8 cellular contexts compared by ENCODE assay signal in the genomic region with DNA sequence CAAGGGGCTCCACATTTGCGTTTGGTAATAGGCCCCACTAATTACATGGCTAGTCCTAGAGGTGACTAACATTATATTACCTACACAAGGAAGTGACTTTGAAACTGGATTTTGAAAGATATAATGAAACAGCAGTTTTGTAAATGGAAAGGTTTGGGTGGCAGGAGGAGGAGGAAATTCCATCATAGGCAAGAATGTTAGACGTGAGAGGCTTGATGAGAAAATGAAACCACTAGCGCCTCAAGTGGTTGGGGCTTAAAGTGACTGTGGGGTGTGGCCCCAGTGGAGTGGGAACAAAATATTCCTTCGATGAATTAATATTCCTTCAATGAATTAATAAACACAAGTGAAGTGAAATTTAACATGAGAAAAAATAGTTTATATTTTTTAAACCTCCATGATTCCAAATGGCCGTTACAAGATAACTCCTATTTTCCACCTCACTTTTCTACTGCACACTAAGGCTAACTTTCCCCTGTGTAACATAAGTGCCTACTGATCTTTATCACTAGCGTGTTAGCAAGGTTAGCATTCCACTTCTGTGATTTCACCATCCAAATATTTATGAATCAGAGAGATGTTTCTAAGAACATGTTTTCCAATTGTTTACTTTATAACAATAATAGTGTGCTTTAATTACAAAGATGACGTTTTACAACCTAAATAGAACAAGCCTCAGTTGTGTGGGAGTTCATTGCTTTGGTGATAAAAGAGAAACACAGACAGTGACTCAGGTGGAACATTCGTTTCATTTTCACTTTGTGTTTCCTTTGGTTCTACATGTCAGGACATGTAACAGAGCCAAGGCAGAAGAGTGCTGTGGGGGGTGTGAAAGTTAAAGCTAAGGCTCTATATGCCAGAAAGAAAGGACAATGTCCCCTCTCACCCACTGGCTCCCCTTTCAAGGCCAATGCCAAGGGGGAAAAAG. TPM values are rescaled to one million over a fixed set of nuclear protein-coding genes. Genes with fewer than 3 reads are reported as not detected.
DNase-seq lines count a peak whose midpoint lies in the region; ATAC-seq, FAIRE-seq and TF ChIP-seq lines count a peak whose summit lies in the region.

No MANE protein-coding gene starts in this region.

- peak; percentile 94 for ATAC-seq in CD4-positive, alpha-beta T cell (ENCODE audit: poor library complexity)
- ATAC-seq in GM19023 (IDR thresholded peaks at IDR 0.05; ENCODE audit: unreplicated experiment) (peak; percentile 92), HG03103 (IDR thresholded peaks at IDR 0.05; ENCODE audit: low read depth, unreplicated experiment) (peak; percentile 95), PC-3 (peak; percentile 89), left colon (peak; percentile 90)

- peak; percentile 54 for FAIRE-seq in astrocyte (lab: Jason Lieb, UNC)

- peak overlapping the region; percentile 75 for H3K27ac Mint-ChIP-seq in CD4-positive, alpha-beta T cell
- peak overlapping the region; percentile 99 for H3K27ac Mint-ChIP-seq in astrocyte (ENCODE audit: unreplicated experiment)

- no peaks in the 10 kb centered on the region for H3K36me3 Mint-ChIP-seq in CD4-positive, alpha-beta T cell (ENCODE audit: low read depth)
- H3K36me3 Mint-ChIP-seq in astrocyte (ENCODE audit: low read depth, unreplicated experiment), result no peaks in the 10 kb centered on the region

- H3K9ac ChIP-seq in PC-3 (ENCODE audit: low read length) (peak overlapping the region; percentile 55), astrocyte (ENCODE audit: low read length) (peak overlapping the region; percentile 84)

- TSS peak; percentile 98 for BruUV-seq in PC-3 (replicated peaks; lab: Mats Ljungman, UMichigan)

- H3K79me2 ChIP-seq in PC-3 (ENCODE audit: low read length), result no peaks in the 10 kb centered on the region
- H3K79me2 ChIP-seq in astrocyte (ENCODE audit: insufficient read depth, low read length), result no peaks in the 10 kb centered on the region

- H3K9me2 ChIP-seq in PC-3 (replicated peaks; ENCODE audit: low read length), result no peaks in the 10 kb centered on the region

- DNase-seq in CD4-positive, alpha-beta T cell, result peak in 1 of 10 experiments; percentile 12
- DNase-seq in PC-3 (peak; percentile 100), astrocyte (ENCODE audit: low read depth) (peak; percentile 97), left colon (peak in 1 of 2 donors; percentile 34), stromal cell of bone marrow (ENCODE audit: low read depth) (peak; percentile 83), mesenteric fat pad (ENCODE audit: low spot score) (no peak)

- POLR2A ChIA-PET in CD4-positive, alpha-beta T cell (lab: Charles Lee), result interaction anchor here (1.2 to 2.1 kb wide), 4 partner anchors 10 to 37 kb away, joined by 3 to 9 read pairs (median 6); partner anchors contain the start of gene ATF3
- POLR2A ChIA-PET in PC-3 (lab: Charles Lee; ENCODE audit: unreplicated experiment), result interaction anchor here (0.6 to 1.8 kb wide), 4 partner anchors 12 to 83 kb away, joined by 3 to 47 read pairs (median 4); partner anchors contain the start of gene ATF3

- peak; percentile 28 for TF ChIP-seq CTCF in CD4-positive, alpha-beta T cell (IDR thresholded peaks at IDR 0.05)
- TF ChIP-seq CTCF in PC-3 (conservative IDR thresholded peaks at IDR 0.05; ENCODE audit: low read depth, low read length) (peak; percentile 99), astrocyte (IDR thresholded peaks at IDR 0.05; ENCODE audit: insufficient read depth, low read depth, low read length) (peak; percentile 84)

- H3K36me3 ChIP-seq in PC-3 (ENCODE audit: low read depth, low read length) (no peaks in the 10 kb centered on the region), astrocyte (ENCODE audit: insufficient read depth, low read length) (no peaks in the 10 kb centered on the region)

- H3K27me3 Mint-ChIP-seq in CD4-positive, alpha-beta T cell, result peaks cover 25% of the 10 kb centered on the region
- no peaks in the 10 kb centered on the region for H3K27me3 Mint-ChIP-seq in astrocyte (ENCODE audit: low read depth, unreplicated experiment)

- CTCF ChIA-PET in CD4-positive, alpha-beta T cell (lab: Charles Lee), result interaction anchor here (0.8 to 1.4 kb wide), 5 partner anchors 13 to 119 kb away, joined by 3 to 4 read pairs (median 3); no protein-coding TSS in a partner anchor
- CTCF ChIA-PET in PC-3 (lab: Charles Lee), result interaction anchor here (0.5 to 1.3 kb wide), 6 partner anchors 12 to 126 kb away, joined by 3 to 7 read pairs (median 3); partner anchors contain the start of gene ATF3

- peaks cover 12% of the 10 kb centered on the region for H3K4me1 Mint-ChIP-seq in CD4-positive, alpha-beta T cell (ENCODE audit: low read depth)
- peaks cover 31% of the 10 kb centered on the region for H3K4me1 Mint-ChIP-seq in astrocyte (ENCODE audit: low read depth, unreplicated experiment)

- H3K27me3 ChIP-seq in CD4-positive, alpha-beta T cell (ENCODE audit: control insufficient read depth, insufficient read depth, low read length), result no peaks in the 10 kb centered on the region
- H3K27me3 ChIP-seq in PC-3 (ENCODE audit: low read length), result no peaks in the 10 kb centered on the region
- peaks cover 3% of the 10 kb centered on the region for H3K27me3 ChIP-seq in astrocyte (ENCODE audit: insufficient read depth, low read length)

- H3K4me1 ChIP-seq in PC-3 (ENCODE audit: insufficient read depth, low read length) (peaks cover 45% of the 10 kb centered on the region), astrocyte (ENCODE audit: insufficient read depth, low read length) (peaks cover 16% of the 10 kb centered on the region)

- no peaks in the 10 kb centered on the region for H3K9me3 Mint-ChIP-seq in CD4-positive, alpha-beta T cell
- no peaks in the 10 kb centered on the region for H3K9me3 Mint-ChIP-seq in astrocyte (ENCODE audit: unreplicated experiment)

- H3K9me3 ChIP-seq in CD4-positive, alpha-beta T cell (ENCODE audit: control insufficient read depth, low read length), result no peaks in the 10 kb centered on the region
- H3K9me3 ChIP-seq in PC-3 (ENCODE audit: low read length) (no peaks in the 10 kb centered on the region), astrocyte (ENCODE audit: insufficient read depth, low read depth, low read length) (no peaks in the 10 kb centered on the region)

- intact Hi-C loops in CD4-positive, alpha-beta T cell (cut with DNase I, micrococcal nuclease), result loop anchor here in 1 of 2 experiments (5.0 kb wide), 1 partner anchor 34 kb away; no protein-coding TSS in a partner anchor
- intact Hi-C loops in PC-3 (cut with micrococcal nuclease) (loop anchor here (1.0 to 2.0 kb wide), 7 partner anchors 12 to 126 kb away; partner anchors contain the start of gene ATF3), left colon (cut with DNase I, micrococcal nuclease) (no loop called here)

- no peak overlapping the region for H3K27ac ChIP-seq in CD4-positive, alpha-beta T cell (ENCODE audit: low read depth, low read length)
- H3K27ac ChIP-seq in PC-3 (ENCODE audit: low read length), result peak overlapping the region; percentile 80
- peak overlapping the region; percentile 98 for H3K27ac ChIP-seq in astrocyte (ENCODE audit: low read depth, low read length)

- H2AFZ ChIP-seq in PC-3 (ENCODE audit: low read length) (peak overlapping the region; percentile 26), astrocyte (ENCODE audit: low read depth, low read length) (no peak overlapping the region)

- H3K4me3 Mint-ChIP-seq in CD4-positive, alpha-beta T cell, result peak overlapping the region; percentile 81
- peak overlapping the region; percentile 64 for H3K4me3 Mint-ChIP-seq in astrocyte (ENCODE audit: unreplicated experiment)

- H3K4me2 ChIP-seq in PC-3 (ENCODE audit: low read length) (peak overlapping the region; percentile 76), astrocyte (ENCODE audit: low read length) (peak overlapping the region; percentile 81)

- peaks cover under 1% of the 10 kb centered on the region for H3F3A ChIP-seq in PC-3 (ENCODE audit: low read length, unreplicated experiment)

- H3K4me3 ChIP-seq in PC-3 (ENCODE audit: low read length), result peak overlapping the region; percentile 46
- H3K4me3 ChIP-seq in astrocyte (ENCODE audit: insufficient read depth, low read depth, low read length), result peak overlapping the region; percentile 27

- H4K20me1 ChIP-seq in PC-3 (ENCODE audit: low read length) (no peaks in the 10 kb centered on the region), astrocyte (ENCODE audit: insufficient read depth, low read length) (no peaks in the 10 kb centered on the region)

RNA-seq across cellular contexts. Expression of gene ATF3, which starts 12.5 kb away (rescaled TPM):
- 10 to 100 TPM; 10.4 to 12.7 TPM for total RNA-seq in CD4-positive, alpha-beta T cell
- total RNA-seq in PC-3 (2014; rRNA removed) (275 and 335 TPM in 2 replicates), astrocyte (72.5 and 87.6 TPM in 2 replicates), left colon (10 to 100 TPM; 52.5 to 58.2 TPM), mesenteric fat pad (113 TPM)

Comparison
In these comparisons a context has a peak if more than half of its experiments do, and no peak if none do; other contexts are left out.
1. CTCF ChIP-seq: peak in every context shown above with its lines; median percentile 99 in PC-3; 84 in astrocyte; 28 in CD4-positive, alpha-beta T cell.